In the genomic region with DNA sequence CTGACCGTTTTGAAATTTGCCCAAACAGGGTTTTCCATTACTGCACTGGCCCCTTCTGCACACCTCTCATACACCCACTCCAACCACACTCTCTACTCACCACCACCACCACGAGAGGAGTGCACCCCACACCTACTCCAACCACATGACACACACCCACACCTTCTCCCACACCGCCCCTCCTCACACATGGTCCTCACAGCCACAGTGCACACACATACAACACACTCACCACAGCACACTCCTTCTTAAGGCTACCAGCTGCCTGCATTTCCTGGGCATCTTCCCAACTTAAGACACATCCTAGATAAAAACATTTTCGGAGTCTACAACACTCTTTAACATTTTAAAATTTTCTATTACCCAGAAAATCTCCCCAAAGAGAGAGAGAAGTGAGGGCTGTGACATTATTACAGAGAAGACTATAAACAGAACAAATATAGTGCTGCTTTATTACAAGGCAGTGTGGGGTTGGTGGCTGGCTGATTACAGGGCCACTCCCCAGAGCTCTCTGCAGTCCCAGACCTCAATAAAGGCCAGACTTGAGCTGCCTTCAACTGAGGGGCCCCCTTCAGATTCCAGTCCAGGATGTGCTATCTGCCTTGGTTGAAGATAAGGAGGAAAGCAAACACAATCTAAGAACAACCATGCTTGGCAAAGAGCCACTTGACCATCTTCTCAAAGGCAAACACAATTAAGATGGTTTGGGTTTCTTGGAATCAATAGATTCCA, we compare ENCODE assay signal across 1 cellular context.
TF ChIP-seq lines count a peak whose summit lies in the region.

No MANE protein-coding gene starts in this region.

TF ChIP-seq in WTC11, 78 proteins besides CTCF, POLR2A, EP300 and RAD21 (continued from another document):
- TF ChIP-seq, protein P1, sequence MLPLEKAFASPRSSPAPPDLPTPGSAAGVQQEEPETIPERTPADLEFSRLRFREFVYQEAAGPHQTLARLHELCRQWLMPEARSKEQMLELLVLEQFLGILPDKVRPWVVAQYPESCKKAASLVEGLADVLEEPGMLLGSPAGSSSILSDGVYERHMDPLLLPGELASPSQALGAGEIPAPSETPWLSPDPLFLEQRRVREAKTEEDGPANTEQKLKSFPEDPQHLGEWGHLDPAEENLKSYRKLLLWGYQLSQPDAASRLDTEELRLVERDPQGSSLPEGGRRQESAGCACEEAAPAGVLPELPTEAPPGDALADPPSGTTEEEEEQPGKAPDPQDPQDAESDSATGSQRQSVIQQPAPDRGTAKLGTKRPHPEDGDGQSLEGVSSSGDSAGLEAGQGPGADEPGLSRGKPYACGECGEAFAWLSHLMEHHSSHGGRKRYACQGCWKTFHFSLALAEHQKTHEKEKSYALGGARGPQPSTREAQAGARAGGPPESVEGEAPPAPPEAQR (CRISPR knock-in tag; IDR thresholded peaks at IDR 0.05), result no peak
- TF ChIP-seq, protein P2, sequence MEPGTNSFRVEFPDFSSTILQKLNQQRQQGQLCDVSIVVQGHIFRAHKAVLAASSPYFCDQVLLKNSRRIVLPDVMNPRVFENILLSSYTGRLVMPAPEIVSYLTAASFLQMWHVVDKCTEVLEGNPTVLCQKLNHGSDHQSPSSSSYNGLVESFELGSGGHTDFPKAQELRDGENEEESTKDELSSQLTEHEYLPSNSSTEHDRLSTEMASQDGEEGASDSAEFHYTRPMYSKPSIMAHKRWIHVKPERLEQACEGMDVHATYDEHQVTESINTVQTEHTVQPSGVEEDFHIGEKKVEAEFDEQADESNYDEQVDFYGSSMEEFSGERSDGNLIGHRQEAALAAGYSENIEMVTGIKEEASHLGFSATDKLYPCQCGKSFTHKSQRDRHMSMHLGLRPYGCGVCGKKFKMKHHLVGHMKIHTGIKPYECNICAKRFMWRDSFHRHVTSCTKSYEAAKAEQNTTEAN (CRISPR knock-in tag; IDR thresholded peaks at IDR 0.05), result no peak
- TF ChIP-seq PRRX2 (CRISPR knock-in tag; IDR thresholded peaks at IDR 0.05), result no peak
- TF ChIP-seq, protein P3, sequence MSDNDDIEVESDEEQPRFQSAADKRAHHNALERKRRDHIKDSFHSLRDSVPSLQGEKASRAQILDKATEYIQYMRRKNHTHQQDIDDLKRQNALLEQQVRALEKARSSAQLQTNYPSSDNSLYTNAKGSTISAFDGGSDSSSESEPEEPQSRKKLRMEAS (CRISPR knock-in tag; IDR thresholded peaks at IDR 0.05), result no peak
- TF ChIP-seq FOXJ3 (CRISPR knock-in tag; IDR thresholded peaks at IDR 0.05; ENCODE audit: borderline replicate concordance), result no peak
- TF ChIP-seq ZNF416 (CRISPR knock-in tag; IDR thresholded peaks at IDR 0.05), result no peak
- TF ChIP-seq, protein P4, sequence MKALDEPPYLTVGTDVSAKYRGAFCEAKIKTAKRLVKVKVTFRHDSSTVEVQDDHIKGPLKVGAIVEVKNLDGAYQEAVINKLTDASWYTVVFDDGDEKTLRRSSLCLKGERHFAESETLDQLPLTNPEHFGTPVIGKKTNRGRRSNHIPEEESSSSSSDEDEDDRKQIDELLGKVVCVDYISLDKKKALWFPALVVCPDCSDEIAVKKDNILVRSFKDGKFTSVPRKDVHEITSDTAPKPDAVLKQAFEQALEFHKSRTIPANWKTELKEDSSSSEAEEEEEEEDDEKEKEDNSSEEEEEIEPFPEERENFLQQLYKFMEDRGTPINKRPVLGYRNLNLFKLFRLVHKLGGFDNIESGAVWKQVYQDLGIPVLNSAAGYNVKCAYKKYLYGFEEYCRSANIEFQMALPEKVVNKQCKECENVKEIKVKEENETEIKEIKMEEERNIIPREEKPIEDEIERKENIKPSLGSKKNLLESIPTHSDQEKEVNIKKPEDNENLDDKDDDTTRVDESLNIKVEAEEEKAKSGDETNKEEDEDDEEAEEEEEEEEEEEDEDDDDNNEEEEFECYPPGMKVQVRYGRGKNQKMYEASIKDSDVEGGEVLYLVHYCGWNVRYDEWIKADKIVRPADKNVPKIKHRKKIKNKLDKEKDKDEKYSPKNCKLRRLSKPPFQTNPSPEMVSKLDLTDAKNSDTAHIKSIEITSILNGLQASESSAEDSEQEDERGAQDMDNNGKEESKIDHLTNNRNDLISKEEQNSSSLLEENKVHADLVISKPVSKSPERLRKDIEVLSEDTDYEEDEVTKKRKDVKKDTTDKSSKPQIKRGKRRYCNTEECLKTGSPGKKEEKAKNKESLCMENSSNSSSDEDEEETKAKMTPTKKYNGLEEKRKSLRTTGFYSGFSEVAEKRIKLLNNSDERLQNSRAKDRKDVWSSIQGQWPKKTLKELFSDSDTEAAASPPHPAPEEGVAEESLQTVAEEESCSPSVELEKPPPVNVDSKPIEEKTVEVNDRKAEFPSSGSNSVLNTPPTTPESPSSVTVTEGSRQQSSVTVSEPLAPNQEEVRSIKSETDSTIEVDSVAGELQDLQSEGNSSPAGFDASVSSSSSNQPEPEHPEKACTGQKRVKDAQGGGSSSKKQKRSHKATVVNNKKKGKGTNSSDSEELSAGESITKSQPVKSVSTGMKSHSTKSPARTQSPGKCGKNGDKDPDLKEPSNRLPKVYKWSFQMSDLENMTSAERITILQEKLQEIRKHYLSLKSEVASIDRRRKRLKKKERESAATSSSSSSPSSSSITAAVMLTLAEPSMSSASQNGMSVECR (CRISPR knock-in tag; IDR thresholded peaks at IDR 0.05; ENCODE audit: borderline replicate concordance), result no peak
- TF ChIP-seq ZNF138 (CRISPR knock-in tag; conservative IDR thresholded peaks at IDR 0.05), result no peak
- TF ChIP-seq, protein P5, sequence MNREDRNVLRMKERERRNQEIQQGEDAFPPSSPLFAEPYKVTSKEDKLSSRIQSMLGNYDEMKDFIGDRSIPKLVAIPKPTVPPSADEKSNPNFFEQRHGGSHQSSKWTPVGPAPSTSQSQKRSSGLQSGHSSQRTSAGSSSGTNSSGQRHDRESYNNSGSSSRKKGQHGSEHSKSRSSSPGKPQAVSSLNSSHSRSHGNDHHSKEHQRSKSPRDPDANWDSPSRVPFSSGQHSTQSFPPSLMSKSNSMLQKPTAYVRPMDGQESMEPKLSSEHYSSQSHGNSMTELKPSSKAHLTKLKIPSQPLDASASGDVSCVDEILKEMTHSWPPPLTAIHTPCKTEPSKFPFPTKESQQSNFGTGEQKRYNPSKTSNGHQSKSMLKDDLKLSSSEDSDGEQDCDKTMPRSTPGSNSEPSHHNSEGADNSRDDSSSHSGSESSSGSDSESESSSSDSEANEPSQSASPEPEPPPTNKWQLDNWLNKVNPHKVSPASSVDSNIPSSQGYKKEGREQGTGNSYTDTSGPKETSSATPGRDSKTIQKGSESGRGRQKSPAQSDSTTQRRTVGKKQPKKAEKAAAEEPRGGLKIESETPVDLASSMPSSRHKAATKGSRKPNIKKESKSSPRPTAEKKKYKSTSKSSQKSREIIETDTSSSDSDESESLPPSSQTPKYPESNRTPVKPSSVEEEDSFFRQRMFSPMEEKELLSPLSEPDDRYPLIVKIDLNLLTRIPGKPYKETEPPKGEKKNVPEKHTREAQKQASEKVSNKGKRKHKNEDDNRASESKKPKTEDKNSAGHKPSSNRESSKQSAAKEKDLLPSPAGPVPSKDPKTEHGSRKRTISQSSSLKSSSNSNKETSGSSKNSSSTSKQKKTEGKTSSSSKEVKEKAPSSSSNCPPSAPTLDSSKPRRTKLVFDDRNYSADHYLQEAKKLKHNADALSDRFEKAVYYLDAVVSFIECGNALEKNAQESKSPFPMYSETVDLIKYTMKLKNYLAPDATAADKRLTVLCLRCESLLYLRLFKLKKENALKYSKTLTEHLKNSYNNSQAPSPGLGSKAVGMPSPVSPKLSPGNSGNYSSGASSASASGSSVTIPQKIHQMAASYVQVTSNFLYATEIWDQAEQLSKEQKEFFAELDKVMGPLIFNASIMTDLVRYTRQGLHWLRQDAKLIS (CRISPR knock-in tag; IDR thresholded peaks at IDR 0.05; ENCODE audit: borderline replicate concordance), result no peak
- TF ChIP-seq, protein P6, sequence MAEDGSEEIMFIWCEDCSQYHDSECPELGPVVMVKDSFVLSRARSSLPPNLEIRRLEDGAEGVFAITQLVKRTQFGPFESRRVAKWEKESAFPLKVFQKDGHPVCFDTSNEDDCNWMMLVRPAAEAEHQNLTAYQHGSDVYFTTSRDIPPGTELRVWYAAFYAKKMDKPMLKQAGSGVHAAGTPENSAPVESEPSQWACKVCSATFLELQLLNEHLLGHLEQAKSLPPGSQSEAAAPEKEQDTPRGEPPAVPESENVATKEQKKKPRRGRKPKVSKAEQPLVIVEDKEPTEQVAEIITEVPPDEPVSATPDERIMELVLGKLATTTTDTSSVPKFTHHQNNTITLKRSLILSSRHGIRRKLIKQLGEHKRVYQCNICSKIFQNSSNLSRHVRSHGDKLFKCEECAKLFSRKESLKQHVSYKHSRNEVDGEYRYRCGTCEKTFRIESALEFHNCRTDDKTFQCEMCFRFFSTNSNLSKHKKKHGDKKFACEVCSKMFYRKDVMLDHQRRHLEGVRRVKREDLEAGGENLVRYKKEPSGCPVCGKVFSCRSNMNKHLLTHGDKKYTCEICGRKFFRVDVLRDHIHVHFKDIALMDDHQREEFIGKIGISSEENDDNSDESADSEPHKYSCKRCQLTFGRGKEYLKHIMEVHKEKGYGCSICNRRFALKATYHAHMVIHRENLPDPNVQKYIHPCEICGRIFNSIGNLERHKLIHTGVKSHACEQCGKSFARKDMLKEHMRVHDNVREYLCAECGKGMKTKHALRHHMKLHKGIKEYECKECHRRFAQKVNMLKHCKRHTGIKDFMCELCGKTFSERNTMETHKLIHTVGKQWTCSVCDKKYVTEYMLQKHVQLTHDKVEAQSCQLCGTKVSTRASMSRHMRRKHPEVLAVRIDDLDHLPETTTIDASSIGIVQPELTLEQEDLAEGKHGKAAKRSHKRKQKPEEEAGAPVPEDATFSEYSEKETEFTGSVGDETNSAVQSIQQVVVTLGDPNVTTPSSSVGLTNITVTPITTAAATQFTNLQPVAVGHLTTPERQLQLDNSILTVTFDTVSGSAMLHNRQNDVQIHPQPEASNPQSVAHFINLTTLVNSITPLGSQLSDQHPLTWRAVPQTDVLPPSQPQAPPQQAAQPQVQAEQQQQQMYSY (CRISPR knock-in tag; IDR thresholded peaks at IDR 0.05), result no peak
- no peak for TF ChIP-seq ZNF396 (CRISPR knock-in tag; IDR thresholded peaks at IDR 0.05; ENCODE audit: borderline replicate concordance)
- no peak for TF ChIP-seq ZNF219 (CRISPR knock-in tag; IDR thresholded peaks at IDR 0.05; ENCODE audit: borderline replicate concordance)
- TF ChIP-seq JAZF1 (CRISPR knock-in tag; IDR thresholded peaks at IDR 0.05), result no peak
TF ChIP-seq in WTC11: peak in this region for 0.
